In genomic region chr12:108560321-108560721, GRCh38 we compare ENCODE assay signal across 8 cellular contexts. TPM values are rescaled to one million over a fixed set of nuclear protein-coding genes. Genes with fewer than 3 reads are reported as not detected.
DNase-seq lines count a peak whose midpoint lies in the region; ATAC-seq, FAIRE-seq and TF ChIP-seq lines count a peak whose summit lies in the region.

No MANE protein-coding gene starts in this region.

- no peaks in the 10 kb centered on the region for H4K20me1 ChIP-seq in endothelial cell of umbilical vein (replicated peaks; ENCODE audit: control insufficient read depth, extremely low read depth, insufficient read depth, low read length)

- CTCF ChIA-PET in Panc1 (lab: Charles Lee) = interaction anchor here (0.6 to 0.9 kb wide), 3 partner anchors 19 to 417 kb away, joined by 3 to 15 read pairs (median 5); no protein-coding TSS in a partner anchor
- CTCF ChIA-PET in endothelial cell of umbilical vein (lab: Charles Lee) = interaction anchor here (0.8 to 1.6 kb wide), 6 partner anchors 8 to 552 kb away, joined by 3 to 5 read pairs (median 4); no protein-coding TSS in a partner anchor

- H3K9me3 ChIP-seq in ES-I3 (ENCODE audit: control insufficient read depth, insufficient read depth, low read length) (no peaks in the 10 kb centered on the region), Panc1 (ENCODE audit: control insufficient read depth, insufficient read depth, low read depth, low read length) (no peaks in the 10 kb centered on the region), endothelial cell of umbilical vein (replicated peaks; ENCODE audit: control insufficient read depth, insufficient read depth, low read length) (no peaks in the 10 kb centered on the region)

- peak overlapping the region; percentile 82 for H3K4me2 ChIP-seq in endothelial cell of umbilical vein (ENCODE audit: insufficient read depth, low read length)

- H3K36me3 ChIP-seq in ES-I3 (ENCODE audit: insufficient read depth, low read length) (peaks cover 14% of the 10 kb centered on the region), Panc1 (ENCODE audit: control insufficient read depth, insufficient read depth, low read length) (peaks cover 21% of the 10 kb centered on the region), endothelial cell of umbilical vein (ENCODE audit: control insufficient read depth in 2 of 2, extremely low read depth in 1 of 2, insufficient read depth in 2 of 2, low read length in 2 of 2) (peaks cover 0 to 8% of the 10 kb centered on the region in 2 experiments)

- 0 out of 2 replicates have a peak, but pooled peaks cover 4% of the 10 kb centered on the region for H3K4me1 ChIP-seq in ES-I3 (ENCODE audit: insufficient read depth, low read length)
- H3K4me1 ChIP-seq in Panc1 (ENCODE audit: control insufficient read depth, insufficient read depth, low read length) = peaks cover 30% of the 10 kb centered on the region
- H3K4me1 ChIP-seq in endothelial cell of umbilical vein (ENCODE audit: control insufficient read depth, extremely low read depth, insufficient read depth, low read length) = peaks cover 24% of the 10 kb centered on the region

- ATAC-seq in Panc1 (no peak), HG02852 (IDR thresholded peaks at IDR 0.05; ENCODE audit: unreplicated experiment) (no peak), HG03159 (IDR thresholded peaks at IDR 0.05; ENCODE audit: unreplicated experiment) (no peak), HG02642 (IDR thresholded peaks at IDR 0.05; ENCODE audit: poor library complexity, unreplicated experiment) (no peak), HG03469 (IDR thresholded peaks at IDR 0.05; ENCODE audit: unreplicated experiment) (no peak)

- DNase-seq in Panc1 (ENCODE audit: low read depth, low spot score) (no peak), endothelial cell of umbilical vein (ENCODE audit: low read depth, low spot score) (peak; percentile 43), non-pigmented ciliary epithelial cell (ENCODE audit: low read depth) (peak; percentile 78)

- H3K27ac ChIP-seq in Panc1 (ENCODE audit: low read length) (peak overlapping the region; percentile 99), endothelial cell of umbilical vein (ENCODE audit: insufficient read depth, low read depth, low read length) (peak overlapping the region; percentile 83)

- TF ChIP-seq POLR2A in endothelial cell of umbilical vein (IDR thresholded peaks at IDR 0.05; ENCODE audit: low read depth, low read length) = no peak

- no peaks in the 10 kb centered on the region for H3K9me1 ChIP-seq in endothelial cell of umbilical vein (replicated peaks; ENCODE audit: control insufficient read depth, extremely low read depth, insufficient read depth, low read length)

- intact Hi-C loops in Panc1 (cut with micrococcal nuclease; ENCODE audit: unreplicated experiment) = loop anchor here (5.0 kb wide), 1 partner anchor 532 kb away; the partner anchor contains the start of gene ALKBH2
- intact Hi-C loops in endothelial cell of umbilical vein (cut with micrococcal nuclease) = loop anchor here (5.0 kb wide), 1 partner anchor 552 kb away; no protein-coding TSS in a partner anchor

- peak overlapping the region; percentile 94 for H3K9ac ChIP-seq in ES-I3 (ENCODE audit: low read depth, low read length)
- peak overlapping the region; percentile 74 for H3K9ac ChIP-seq in endothelial cell of umbilical vein (replicated peaks; ENCODE audit: extremely low read depth, insufficient read depth, low read length)

- TF ChIP-seq CTCF in Panc1 (IDR thresholded peaks at IDR 0.05) (no peak), endothelial cell of umbilical vein (IDR thresholded peaks at IDR 0.05; ENCODE audit: extremely low read depth in 1 of 2, insufficient read depth in 1 of 2, low read depth in 1 of 2, low read length in 2 of 2) (no peak)

- no peak for FAIRE-seq in endothelial cell of umbilical vein (lab: Jason Lieb, UNC)

- dilution Hi-C loops in endothelial cell of umbilical vein (cut with MboI; ENCODE audit: extremely low pct_ligation_motif_present, low sequenced_read_pairs) = no loop called here

- H3K4me3 ChIP-seq in Panc1 (ENCODE audit: low read depth in 2 of 2, low read length in 2 of 2) = peak overlapping the region; percentile 100
- H3K4me3 ChIP-seq in endothelial cell of umbilical vein (replicated peaks in 1 of 3; ENCODE audit: insufficient read depth in 1 of 3, low read depth in 1 of 3, low read length in 3 of 3) = peak overlapping the region; percentile 45 to 95 (median 86)

- in situ Hi-C loops in Panc1 (cut with HindIII; ENCODE audit: low pct_unique_long_range_greater_than_20kb, low sequenced_read_pairs) = no loop called here

- H2AFZ ChIP-seq in endothelial cell of umbilical vein (ENCODE audit: low read depth, low read length) = peak overlapping the region; percentile 58

- POLR2A ChIA-PET in Panc1 (lab: Charles Lee) (interaction anchor here (0.6 kb wide), 1 partner anchor 14 kb away, joined by 7 read pairs; no protein-coding TSS in a partner anchor), endothelial cell of umbilical vein (lab: Charles Lee) (no interaction called here)

- BruUV-seq in Panc1 (replicated peaks; lab: Mats Ljungman, UMichigan) (no TSS peak), endothelial cell of umbilical vein (replicated peaks; lab: Mats Ljungman, UMichigan) (TSS peak; percentile 41)

- H3K27me3 ChIP-seq in Panc1 (ENCODE audit: control insufficient read depth, insufficient read depth, low read length) (no peaks in the 10 kb centered on the region), endothelial cell of umbilical vein (ENCODE audit: control insufficient read depth in 2 of 2, insufficient read depth in 2 of 2, low read length in 2 of 2) (no peaks in the 10 kb centered on the region)

- H3K79me2 ChIP-seq in endothelial cell of umbilical vein (ENCODE audit: control insufficient read depth, insufficient read depth, low read length) = peaks cover 57% of the 10 kb centered on the region

TF ChIP-seq in endothelial cell of umbilical vein, 7 proteins besides CTCF, POLR2A, EP300 and RAD21:
- no peak for TF ChIP-seq GATA2 (IDR thresholded peaks at IDR 0.05; ENCODE audit: insufficient read depth, insufficient read length, low read depth, low read length)
- TF ChIP-seq JUN (IDR thresholded peaks at IDR 0.05; ENCODE audit: borderline replicate concordance, insufficient read depth, insufficient read length, low read depth) = no peak
- no peak for TF ChIP-seq MAX (IDR thresholded peaks at IDR 0.05; ENCODE audit: insufficient read depth, insufficient read length)
- no peak for TF ChIP-seq MYC (IDR thresholded peaks at IDR 0.05; ENCODE audit: low read depth, low read length)
- no peak for TF ChIP-seq FOS (IDR thresholded peaks at IDR 0.05; ENCODE audit: borderline replicate concordance, insufficient read depth, low read length)
- TF ChIP-seq EZH2 (IDR thresholded peaks at IDR 0.05; ENCODE audit: borderline replicate concordance, low read depth, low read length, severe bottlenecking) = no peak
- no peak for TF ChIP-seq POLR2AphosphoS5 (IDR thresholded peaks at IDR 0.05; ENCODE audit: insufficient read depth, low read depth, low read length)
TF ChIP-seq in endothelial cell of umbilical vein: peak in this region for 0.

RNA-seq across cellular contexts. Expression of gene SART3, which starts 0.7 kb away (rescaled TPM):
- total RNA-seq in Panc1 (2021; ENCODE audit: unreplicated experiment) (55.9 TPM), endothelial cell of umbilical vein (48.1 and 50.7 TPM in 2 replicates)
- 48.9 TPM for polyA plus RNA-seq in Panc1 (2012; ENCODE audit: insufficient read length)
- 6.7 and 13.9 TPM in 2 replicates for polyA plus RNA-seq in endothelial cell of umbilical vein
- polyA plus RNA-seq in endothelial cell of umbilical vein (2011; cell fraction: cytosol; rRNA removed) = 15.8 and 16.0 TPM in 2 replicates
- 63.9 and 70.1 TPM in 2 replicates for polyA plus RNA-seq in endothelial cell of umbilical vein (2011; cell fraction: nucleus; rRNA removed)
- polyA plus RNA-seq in endothelial cell of umbilical vein (2012) = 35.0 and 37.2 TPM in 2 replicates
- polyA minus RNA-seq in endothelial cell of umbilical vein = 45.0 and 49.8 TPM in 2 replicates
- polyA minus RNA-seq in endothelial cell of umbilical vein (2011; cell fraction: cytosol; rRNA and poly(A)+ RNA removed) = 16.8 TPM
- 112 and 125 TPM in 2 replicates for polyA minus RNA-seq in endothelial cell of umbilical vein (2011; cell fraction: nucleus; rRNA and poly(A)+ RNA removed)

RNA-seq across cellular contexts. Expression of gene ISCU, which starts 2.1 kb away (rescaled TPM):
- total RNA-seq in Panc1 (2021; ENCODE audit: unreplicated experiment) (66.1 TPM), endothelial cell of umbilical vein (74.8 and 75.0 TPM in 2 replicates)
- 42.5 TPM for polyA plus RNA-seq in Panc1 (2012; ENCODE audit: insufficient read length)
- polyA plus RNA-seq in endothelial cell of umbilical vein = 65.0 and 78.6 TPM in 2 replicates
- 88.6 and 96.2 TPM in 2 replicates for polyA plus RNA-seq in endothelial cell of umbilical vein (2011; cell fraction: cytosol; rRNA removed)
- polyA plus RNA-seq in endothelial cell of umbilical vein (2011; cell fraction: nucleus; rRNA removed) = 193 and 227 TPM in 2 replicates
- 98.1 and 134 TPM in 2 replicates for polyA plus RNA-seq in endothelial cell of umbilical vein (2012)
- 57.8 and 58.6 TPM in 2 replicates for polyA minus RNA-seq in endothelial cell of umbilical vein
- 28.8 TPM for polyA minus RNA-seq in endothelial cell of umbilical vein (2011; cell fraction: cytosol; rRNA and poly(A)+ RNA removed)
- 26.9 and 38.7 TPM in 2 replicates for polyA minus RNA-seq in endothelial cell of umbilical vein (2011; cell fraction: nucleus; rRNA and poly(A)+ RNA removed)

RNA-seq across cellular contexts. Expression of gene TMEM119, which starts 37.6 kb away (rescaled TPM):
- total RNA-seq in Panc1 (2021; ENCODE audit: unreplicated experiment) (not detected), endothelial cell of umbilical vein (not detected in 2 replicates)
- not detected for polyA plus RNA-seq in Panc1 (2012; ENCODE audit: insufficient read length)
- polyA plus RNA-seq in endothelial cell of umbilical vein = not detected in 2 replicates
- not detected in 2 replicates for polyA plus RNA-seq in endothelial cell of umbilical vein (2011; cell fraction: cytosol; rRNA removed)
- not detected in 2 replicates for polyA plus RNA-seq in endothelial cell of umbilical vein (2011; cell fraction: nucleus; rRNA removed)
- not detected in 2 replicates for polyA plus RNA-seq in endothelial cell of umbilical vein (2012)
- not detected in 2 replicates for polyA minus RNA-seq in endothelial cell of umbilical vein
- not detected for polyA minus RNA-seq in endothelial cell of umbilical vein (2011; cell fraction: cytosol; rRNA and poly(A)+ RNA removed)
- not detected in 2 replicates for polyA minus RNA-seq in endothelial cell of umbilical vein (2011; cell fraction: nucleus; rRNA and poly(A)+ RNA removed)

RNA-seq across cellular contexts. Expression of gene FICD, which starts 45.2 kb away (rescaled TPM):
- total RNA-seq in Panc1 (2021; ENCODE audit: unreplicated experiment) (10.1 TPM), endothelial cell of umbilical vein (6.0 and 6.1 TPM in 2 replicates)
- 13.3 TPM for polyA plus RNA-seq in Panc1 (2012; ENCODE audit: insufficient read length)
- 3.0 and 3.9 TPM in 2 replicates for polyA plus RNA-seq in endothelial cell of umbilical vein
- 2.1 and 2.8 TPM in 2 replicates for polyA plus RNA-seq in endothelial cell of umbilical vein (2011; cell fraction: cytosol; rRNA removed)
- 4.2 and 4.5 TPM in 2 replicates for polyA plus RNA-seq in endothelial cell of umbilical vein (2011; cell fraction: nucleus; rRNA removed)
- polyA plus RNA-seq in endothelial cell of umbilical vein (2012) = 5.2 and 7.9 TPM in 2 replicates
- polyA minus RNA-seq in endothelial cell of umbilical vein = 11.0 and 19.2 TPM in 2 replicates
- polyA minus RNA-seq in endothelial cell of umbilical vein (2011; cell fraction: cytosol; rRNA and poly(A)+ RNA removed) = 1.9 TPM
- polyA minus RNA-seq in endothelial cell of umbilical vein (2011; cell fraction: nucleus; rRNA and poly(A)+ RNA removed) = 5.8 and 7.2 TPM in 2 replicates
